1 cellular context compared by ENCODE assay signal in the genomic region with DNA sequence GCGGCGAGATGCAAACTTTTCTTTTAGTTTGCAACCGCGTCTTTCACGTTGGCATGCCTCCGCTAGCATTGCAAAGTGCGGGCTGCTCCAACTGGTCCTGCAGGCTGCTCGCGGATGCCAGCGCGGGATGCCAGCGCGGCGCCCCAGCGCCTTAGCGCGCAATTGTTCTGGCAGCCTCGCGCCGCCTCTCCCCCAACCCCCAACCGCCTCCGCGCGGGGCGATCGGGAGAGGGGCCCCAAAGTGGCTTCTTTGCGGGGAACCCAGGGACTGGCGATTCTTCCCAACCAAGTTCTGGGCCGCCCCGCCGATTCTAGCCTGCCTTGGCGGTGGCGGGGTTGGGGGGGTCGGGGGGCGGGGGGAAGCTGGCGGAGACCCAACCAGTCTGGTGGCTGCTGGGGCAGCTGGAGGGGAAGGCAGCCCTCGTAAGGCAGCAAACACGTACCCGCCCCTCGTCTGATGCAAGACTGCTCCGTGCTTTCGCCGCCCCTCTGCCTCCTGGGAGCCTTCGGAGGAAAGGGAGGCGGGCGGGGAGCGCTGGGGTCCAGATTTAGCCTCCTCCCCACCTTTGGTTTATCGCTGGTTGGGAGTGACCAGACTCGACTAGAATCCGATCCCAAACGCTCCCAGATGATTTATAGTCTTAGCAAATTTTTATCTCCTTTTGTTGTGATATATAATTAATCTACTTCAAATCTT.
TF ChIP-seq lines count a peak whose summit lies in the region.

No MANE protein-coding gene starts in this region.

TF ChIP-seq in K562, 482 proteins besides CTCF, POLR2A, EP300 and RAD21 (continued from another document and continues in another):
- TF ChIP-seq IRF2 (CRISPR knock-in tag; IDR thresholded peaks at IDR 0.05) (no peak), PATZ1 (CRISPR knock-in tag; IDR thresholded peaks at IDR 0.05; ENCODE audit: borderline replicate concordance) (no peak), BACH1 (tag; IDR thresholded peaks at IDR 0.05) (no peak), KAT8 (IDR thresholded peaks at IDR 0.05; ENCODE audit: low read depth) (no peak), TCF7L2 (IDR thresholded peaks at IDR 0.05; ENCODE audit: low read depth, low read length) (no peak), NUFIP1 (IDR thresholded peaks at IDR 0.05; ENCODE audit: partially characterized antibody) (no peak), HOXB6 (CRISPR knock-in tag; IDR thresholded peaks at IDR 0.05; ENCODE audit: borderline replicate concordance) (no peak), DNMT1 (IDR thresholded peaks at IDR 0.05) (no peak), ZNF175 (CRISPR knock-in tag; IDR thresholded peaks at IDR 0.05; ENCODE audit: low read depth) (no peak), ZNF584 (CRISPR knock-in tag; IDR thresholded peaks at IDR 0.05; ENCODE audit: low read depth) (no peak), ZBTB43 (CRISPR knock-in tag; IDR thresholded peaks at IDR 0.05) (no peak), ZNF282 (CRISPR knock-in tag; IDR thresholded peaks at IDR 0.05) (no peak), HSF4 (CRISPR knock-in tag; IDR thresholded peaks at IDR 0.05; ENCODE audit: borderline replicate concordance) (no peak), SRSF1 (IDR thresholded peaks at IDR 0.05; ENCODE audit: low read depth, low read length) (no peak), MCM5 (IDR thresholded peaks at IDR 0.05; ENCODE audit: low read depth) (no peak), ZNF143 (CRISPR knock-in tag; IDR thresholded peaks at IDR 0.05) (0 out of 2 replicates have a peak, but pooled peaks have one; percentile 37), ZNF395 (CRISPR knock-in tag; IDR thresholded peaks at IDR 0.05) (no peak), ZNF780A (CRISPR knock-in tag; IDR thresholded peaks at IDR 0.05) (no peak), TRIM28 (IDR thresholded peaks at IDR 0.05) (no peak), PPARD (CRISPR knock-in tag; IDR thresholded peaks at IDR 0.05) (no peak), DDX20 (tag; IDR thresholded peaks at IDR 0.05; ENCODE audit: low read depth) (no peak), GATAD2B (IDR thresholded peaks at IDR 0.05; ENCODE audit: borderline replicate concordance) (no peak), NONO (IDR thresholded peaks at IDR 0.05; ENCODE audit: low read depth in 2 of 2, low read length in 1 of 2) (peak in 1 of 2 experiments; percentile 39; a peak in 1 of 4 replicates), E4F1 (CRISPR knock-in tag; IDR thresholded peaks at IDR 0.05; ENCODE audit: borderline replicate concordance) (no peak), CHD7 (IDR thresholded peaks at IDR 0.05; ENCODE audit: low read depth, low read length) (no peak), CBX8 (IDR thresholded peaks at IDR 0.05; ENCODE audit: borderline replicate concordance, extremely low read depth, low read depth, low read length, poor library complexity, severe bottlenecking) (no peak)
- TF ChIP-seq, protein P1, sequence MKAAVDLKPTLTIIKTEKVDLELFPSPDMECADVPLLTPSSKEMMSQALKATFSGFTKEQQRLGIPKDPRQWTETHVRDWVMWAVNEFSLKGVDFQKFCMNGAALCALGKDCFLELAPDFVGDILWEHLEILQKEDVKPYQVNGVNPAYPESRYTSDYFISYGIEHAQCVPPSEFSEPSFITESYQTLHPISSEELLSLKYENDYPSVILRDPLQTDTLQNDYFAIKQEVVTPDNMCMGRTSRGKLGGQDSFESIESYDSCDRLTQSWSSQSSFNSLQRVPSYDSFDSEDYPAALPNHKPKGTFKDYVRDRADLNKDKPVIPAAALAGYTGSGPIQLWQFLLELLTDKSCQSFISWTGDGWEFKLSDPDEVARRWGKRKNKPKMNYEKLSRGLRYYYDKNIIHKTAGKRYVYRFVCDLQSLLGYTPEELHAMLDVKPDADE (conservative IDR thresholded peaks at IDR 0.05; ENCODE audit: control insufficient read depth, low read depth, low read length): no peak
- TF ChIP-seq, protein P2, sequence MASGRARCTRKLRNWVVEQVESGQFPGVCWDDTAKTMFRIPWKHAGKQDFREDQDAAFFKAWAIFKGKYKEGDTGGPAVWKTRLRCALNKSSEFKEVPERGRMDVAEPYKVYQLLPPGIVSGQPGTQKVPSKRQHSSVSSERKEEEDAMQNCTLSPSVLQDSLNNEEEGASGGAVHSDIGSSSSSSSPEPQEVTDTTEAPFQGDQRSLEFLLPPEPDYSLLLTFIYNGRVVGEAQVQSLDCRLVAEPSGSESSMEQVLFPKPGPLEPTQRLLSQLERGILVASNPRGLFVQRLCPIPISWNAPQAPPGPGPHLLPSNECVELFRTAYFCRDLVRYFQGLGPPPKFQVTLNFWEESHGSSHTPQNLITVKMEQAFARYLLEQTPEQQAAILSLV (tag; IDR thresholded peaks at IDR 0.05): no peak
- TF ChIP-seq, protein P3, sequence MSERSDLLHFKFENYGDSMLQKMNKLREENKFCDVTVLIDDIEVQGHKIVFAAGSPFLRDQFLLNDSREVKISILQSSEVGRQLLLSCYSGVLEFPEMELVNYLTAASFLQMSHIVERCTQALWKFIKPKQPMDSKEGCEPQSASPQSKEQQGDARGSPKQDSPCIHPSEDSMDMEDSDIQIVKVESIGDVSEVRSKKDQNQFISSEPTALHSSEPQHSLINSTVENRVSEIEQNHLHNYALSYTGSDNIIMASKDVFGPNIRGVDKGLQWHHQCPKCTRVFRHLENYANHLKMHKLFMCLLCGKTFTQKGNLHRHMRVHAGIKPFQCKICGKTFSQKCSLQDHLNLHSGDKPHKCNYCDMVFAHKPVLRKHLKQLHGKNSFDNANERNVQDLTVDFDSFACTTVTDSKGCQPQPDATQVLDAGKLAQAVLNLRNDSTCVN (CRISPR knock-in tag; IDR thresholded peaks at IDR 0.05): no peak
